Comparison of ENCODE assay signal across 8 cellular contexts in the genomic region with DNA sequence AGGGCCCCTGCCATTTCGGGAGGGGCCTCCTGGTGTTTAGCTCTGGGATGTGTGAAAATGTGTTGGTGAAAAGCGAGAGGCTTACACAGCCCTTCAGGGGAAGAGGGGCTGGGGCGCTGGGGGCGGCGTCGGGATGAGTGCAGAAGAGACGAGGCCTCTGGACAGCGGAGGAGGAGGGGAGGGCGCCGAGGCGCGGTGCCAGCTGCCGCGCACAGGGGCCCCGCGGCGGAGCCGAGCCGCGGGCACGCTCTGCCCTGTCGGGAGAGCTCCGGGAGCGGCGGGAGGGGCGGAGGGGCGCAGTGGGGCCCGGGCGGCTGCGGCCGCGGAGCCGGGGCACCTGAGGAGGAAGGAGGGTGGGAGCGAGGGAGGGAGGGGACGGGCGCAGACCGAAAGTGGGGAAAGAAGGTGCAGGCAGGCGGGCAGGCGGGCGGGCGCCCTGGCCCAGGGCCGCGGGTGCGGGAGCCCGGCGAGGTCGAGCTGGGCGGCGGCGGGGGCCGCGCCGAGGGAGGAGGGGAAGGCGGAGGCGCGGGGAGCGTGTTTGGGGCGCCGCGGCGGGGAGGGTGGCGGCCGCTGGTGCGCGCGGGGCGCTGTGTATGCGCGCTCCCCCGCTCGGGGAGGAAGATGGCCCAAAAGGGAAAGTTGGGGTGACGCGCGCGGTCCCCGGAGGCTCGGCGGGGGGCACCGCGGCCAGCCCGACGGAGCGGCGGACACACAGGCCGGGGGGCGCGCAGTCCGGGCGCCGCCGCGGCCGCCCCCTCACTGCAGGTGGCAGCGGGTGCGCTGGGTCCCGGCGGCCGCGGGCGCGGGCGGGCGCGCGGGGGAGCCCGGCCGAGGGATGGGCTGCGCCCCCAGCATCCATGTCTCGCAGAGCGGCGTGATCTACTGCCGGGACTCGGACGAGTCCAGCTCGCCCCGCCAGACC. TPM values are rescaled to one million over a fixed set of nuclear protein-coding genes. Genes with fewer than 3 reads are reported as not detected.
A peak's percentile ranks its signal among the peaks of the same experiment; 100 is the strongest.
DNase-seq lines count a peak whose midpoint lies in the region; ATAC-seq and TF ChIP-seq lines count a peak whose summit lies in the region.

A gene with protein sequence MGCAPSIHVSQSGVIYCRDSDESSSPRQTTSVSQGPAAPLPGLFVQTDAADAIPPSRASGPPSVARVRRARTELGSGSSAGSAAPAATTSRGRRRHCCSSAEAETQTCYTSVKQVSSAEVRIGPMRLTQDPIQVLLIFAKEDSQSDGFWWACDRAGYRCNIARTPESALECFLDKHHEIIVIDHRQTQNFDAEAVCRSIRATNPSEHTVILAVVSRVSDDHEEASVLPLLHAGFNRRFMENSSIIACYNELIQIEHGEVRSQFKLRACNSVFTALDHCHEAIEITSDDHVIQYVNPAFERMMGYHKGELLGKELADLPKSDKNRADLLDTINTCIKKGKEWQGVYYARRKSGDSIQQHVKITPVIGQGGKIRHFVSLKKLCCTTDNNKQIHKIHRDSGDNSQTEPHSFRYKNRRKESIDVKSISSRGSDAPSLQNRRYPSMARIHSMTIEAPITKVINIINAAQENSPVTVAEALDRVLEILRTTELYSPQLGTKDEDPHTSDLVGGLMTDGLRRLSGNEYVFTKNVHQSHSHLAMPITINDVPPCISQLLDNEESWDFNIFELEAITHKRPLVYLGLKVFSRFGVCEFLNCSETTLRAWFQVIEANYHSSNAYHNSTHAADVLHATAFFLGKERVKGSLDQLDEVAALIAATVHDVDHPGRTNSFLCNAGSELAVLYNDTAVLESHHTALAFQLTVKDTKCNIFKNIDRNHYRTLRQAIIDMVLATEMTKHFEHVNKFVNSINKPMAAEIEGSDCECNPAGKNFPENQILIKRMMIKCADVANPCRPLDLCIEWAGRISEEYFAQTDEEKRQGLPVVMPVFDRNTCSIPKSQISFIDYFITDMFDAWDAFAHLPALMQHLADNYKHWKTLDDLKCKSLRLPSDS (plus strand): TSS at position 590 of the 922 bp plus-strand sequence. CDS start 246 bp downstream, at position 836.

- no peak for TF ChIP-seq POLR2A in heart left ventricle (IDR thresholded peaks at IDR 0.05)

- H3K27ac Mint-ChIP-seq in activated CD4-positive, alpha-beta memory T cell treated with anti-CD3 and anti-CD28 coated beads for 36 hours = no peak within 1 kb of the TSS

- H3K27me3 ChIP-seq in heart left ventricle = peaks cover 5 to 49% (median 29%) of the 10 kb centered on the region in 9 donors

- no peaks in the 10 kb centered on the region for H3K36me3 ChIP-seq in heart left ventricle

- POLR2A ChIA-PET in activated CD4-positive, alpha-beta memory T cell treated with anti-CD3 and anti-CD28 coated beads for 36 hours (lab: Charles Lee) = no interaction called here

- peak within 1 kb of the TSS; percentile 56 for H3K4me3 Mint-ChIP-seq in activated CD4-positive, alpha-beta memory T cell treated with anti-CD3 and anti-CD28 coated beads for 36 hours

- DNase-seq in DMS53 (lab: John Stamatoyannopoulos, UW) (peak; percentile 46), DMS53 treated with DMSO at 0.1 percent for 48 hours (lab: John Stamatoyannopoulos, UW; ENCODE audit: unreplicated experiment) (no peak), heart left ventricle (no peak), posterior cingulate gyrus (peak in 9 of 10 donors; percentile 17 to 93 (median 37)), NCI-H2107 (lab: John Stamatoyannopoulos, UW) (no peak)
- peak; percentile 15 for DNase-seq in activated CD4-positive, alpha-beta memory T cell treated with anti-CD3 and anti-CD28 coated beads for 36 hours

- no peaks in the 10 kb centered on the region for H3K9me3 ChIP-seq in heart left ventricle

- ATAC-seq in heart left ventricle = peak in 2 of 4 donors; percentile 62 to 68
- no peak for ATAC-seq in HG02678 (IDR thresholded peaks at IDR 0.05; ENCODE audit: unreplicated experiment)
- ATAC-seq in GM18867 (IDR thresholded peaks at IDR 0.05; ENCODE audit: unreplicated experiment) = no peak

- peaks cover 50% of the 10 kb centered on the region for H3K27me3 Mint-ChIP-seq in activated CD4-positive, alpha-beta memory T cell treated with anti-CD3 and anti-CD28 coated beads for 36 hours

- peak within 1 kb of the TSS; percentile 33 to 80 (median 58) for H3K4me3 ChIP-seq in heart left ventricle

- H3K36me3 Mint-ChIP-seq in activated CD4-positive, alpha-beta memory T cell treated with anti-CD3 and anti-CD28 coated beads for 36 hours = no peaks in the 10 kb centered on the region

- intact Hi-C loops in activated CD4-positive, alpha-beta memory T cell treated with anti-CD3 and anti-CD28 coated beads for 36 hours (cut with micrococcal nuclease) = no loop called here
- intact Hi-C loops in heart left ventricle (cut with DNase I) = loop anchor here in 1 of 10 donors (10.0 kb wide), 1 partner anchor 66 kb away; no protein-coding TSS in a partner anchor
- intact Hi-C loops in posterior cingulate gyrus (cut with DNase I) = no loop called here

- peaks cover 0 to 17% (median 7%) of the 10 kb centered on the region in 12 donors for H3K4me1 ChIP-seq in heart left ventricle

- no peaks in the 10 kb centered on the region for H3K9me3 Mint-ChIP-seq in activated CD4-positive, alpha-beta memory T cell treated with anti-CD3 and anti-CD28 coated beads for 36 hours

- 1 to 3% (median 2%) methylated on average over 49 to 116 of the region's 116 CpGs for WGBS in heart left ventricle, 4 donors

- no peak for TF ChIP-seq CTCF in heart left ventricle (IDR thresholded peaks at IDR 0.05)

- peaks cover 7% of the 10 kb centered on the region for H3K4me1 Mint-ChIP-seq in activated CD4-positive, alpha-beta memory T cell treated with anti-CD3 and anti-CD28 coated beads for 36 hours (ENCODE audit: low read depth)

- peak within 1 kb of the TSS in 1 of 12 donors; percentile 64 for H3K27ac ChIP-seq in heart left ventricle

- CTCF ChIA-PET in activated CD4-positive, alpha-beta memory T cell treated with anti-CD3 and anti-CD28 coated beads for 36 hours (lab: Charles Lee) = no interaction called here

RNA-seq across cellular contexts. Expression of the gene that starts here (rescaled TPM):
- not detected for total RNA-seq in activated CD4-positive, alpha-beta memory T cell treated with anti-CD3 and anti-CD28 coated beads for 36 hours
- total RNA-seq in heart left ventricle = 1 to 10 TPM; 2.4 to 9.3 (median 3.5) TPM
- polyA plus RNA-seq in heart left ventricle = 1 to 10 TPM; 1.1 to 2.0 TPM

Comparison
In these comparisons a context has a peak if more than half of its experiments do, and no peak if none do; other contexts are left out.
1. DNase-seq: peak in DMS53 (single experiment) and posterior cingulate gyrus (9 of 10); none in DMS53 treated with DMSO at 0.1 percent for 48 hours (single experiment), heart left ventricle (0 of 5) and NCI-H2107 (single experiment).
2. Peak in DNase-seq in activated CD4-positive, alpha-beta memory T cell treated with anti-CD3 and anti-CD28 coated beads for 36 hours; RNA of the gene not detected or under 1 TPM.